Comparison of ENCODE assay signal across 8 cellular contexts in the genomic region with DNA sequence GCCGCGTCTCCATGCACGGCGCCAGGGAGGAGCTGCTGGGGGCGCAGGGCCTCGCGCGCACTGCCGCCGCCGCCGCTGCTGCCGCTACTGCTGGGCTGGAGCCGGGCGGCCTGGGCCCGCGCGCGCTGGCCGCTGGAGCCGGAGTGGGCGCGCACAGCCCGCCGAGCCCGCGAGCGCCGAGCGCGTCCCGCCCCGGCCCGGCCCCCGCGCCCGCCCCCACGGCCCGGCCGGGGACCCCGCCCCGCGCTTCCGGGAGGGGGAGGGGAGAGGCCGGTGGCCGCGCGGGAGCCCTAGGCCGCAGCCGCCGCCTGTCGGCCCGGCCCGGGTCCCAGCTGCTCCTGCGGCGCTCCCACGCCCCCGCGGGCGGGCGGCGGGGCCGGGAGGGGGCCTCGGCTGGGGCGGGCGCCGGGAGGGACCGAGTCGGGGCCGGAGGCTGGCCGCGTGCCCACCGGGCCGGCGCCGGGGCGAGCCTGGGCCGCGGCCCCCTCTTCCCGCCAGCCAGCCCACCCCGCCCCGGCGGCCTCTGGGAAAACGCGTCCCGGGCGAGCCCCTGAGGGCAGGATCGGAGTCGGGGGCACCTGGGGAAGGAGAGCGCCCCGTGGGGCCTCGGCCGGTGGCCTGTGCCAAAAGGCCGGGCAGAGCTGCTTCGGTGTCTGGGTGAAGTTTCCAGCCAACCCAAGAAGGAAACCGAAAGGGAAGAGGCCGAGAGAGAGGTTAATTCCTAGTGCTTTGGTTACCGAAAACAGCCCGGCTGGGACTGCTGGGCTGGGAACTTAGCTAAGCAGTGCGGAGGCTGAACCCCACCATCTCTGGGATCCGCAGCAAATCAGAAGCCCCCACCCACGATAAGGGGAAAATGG. TPM values are rescaled to one million over a fixed set of nuclear protein-coding genes. Genes with fewer than 3 reads are reported as not detected.
DNase-seq lines count a peak whose midpoint lies in the region; ATAC-seq and TF ChIP-seq lines count a peak whose summit lies in the region.

A gene (minus strand): TSS at position 145 of the 860 bp plus-strand sequence. CDS start 321 bp downstream, outside the sequence.

- peaks cover 38% of the 10 kb centered on the region for H3K4me1 ChIP-seq in CD8-positive, alpha-beta T cell (ENCODE audit: insufficient read depth, low read length)
- H3K4me1 ChIP-seq in PC-9 (replicated peaks; ENCODE audit: insufficient read depth), result peaks cover 49% of the 10 kb centered on the region

- H3K4me1 Mint-ChIP-seq in CD8-positive, alpha-beta T cell (ENCODE audit: low read depth), result peaks cover 37% of the 10 kb centered on the region
- H3K4me1 Mint-ChIP-seq in naive thymus-derived CD8-positive, alpha-beta T cell, result peaks cover 15 to 55% (median 40%) of the 10 kb centered on the region in 4 donors

- H3K9me3 ChIP-seq in CD8-positive, alpha-beta T cell (ENCODE audit: low read length), result no peaks in the 10 kb centered on the region
- no peaks in the 10 kb centered on the region for H3K9me3 ChIP-seq in PC-9 (ENCODE audit: insufficient read depth, low read depth)

- H3K27ac Mint-ChIP-seq in CD8-positive, alpha-beta T cell, result peak within 1 kb of the TSS; percentile 94
- peak within 1 kb of the TSS; percentile 90 to 96 (median 95) for H3K27ac Mint-ChIP-seq in naive thymus-derived CD8-positive, alpha-beta T cell

- no peaks in the 10 kb centered on the region for H3K36me3 ChIP-seq in CD8-positive, alpha-beta T cell (ENCODE audit: insufficient read depth, low read length)
- 0 out of 2 replicates have a peak, but pooled peaks cover 3% of the 10 kb centered on the region for H3K36me3 ChIP-seq in PC-9 (ENCODE audit: low read depth)

- H3K4me3 ChIP-seq in CD8-positive, alpha-beta T cell (ENCODE audit: low read depth, low read length), result peak within 1 kb of the TSS; percentile 64
- peak within 1 kb of the TSS; percentile 98 for H3K4me3 ChIP-seq in PC-9
- peak within 1 kb of the TSS; percentile 81 for H3K4me3 ChIP-seq in fibroblast of mammary gland (ENCODE audit: control insufficient read depth, low read depth, low read length)

- H3K27me3 ChIP-seq in CD8-positive, alpha-beta T cell (ENCODE audit: insufficient read depth, low read length), result no peaks in the 10 kb centered on the region
- H3K27me3 ChIP-seq in PC-9 (ENCODE audit: insufficient read depth, low read depth), result no peaks in the 10 kb centered on the region

- intact Hi-C loops in CD8-positive, alpha-beta T cell (cut with DNase I, micrococcal nuclease), result loop anchor here (5.0 to 10.0 kb wide), 8 partner anchors 35 to 1352 kb away; a partner anchor contains a TSS
- intact Hi-C loops in PC-9 (cut with micrococcal nuclease; ENCODE audit: unreplicated experiment), result loop anchor here (1.0 kb wide), 2 partner anchors 73 to 96 kb away; no protein-coding TSS in a partner anchor

- H3K36me3 Mint-ChIP-seq in CD8-positive, alpha-beta T cell, result peaks cover 4% of the 10 kb centered on the region
- no peaks in the 10 kb centered on the region for H3K36me3 Mint-ChIP-seq in naive thymus-derived CD8-positive, alpha-beta T cell

- peaks cover 38% of the 10 kb centered on the region for H4K20me1 ChIP-seq in PC-9 (ENCODE audit: insufficient read depth)

- H3K9me3 Mint-ChIP-seq in CD8-positive, alpha-beta T cell, result no peaks in the 10 kb centered on the region
- no peaks in the 10 kb centered on the region for H3K9me3 Mint-ChIP-seq in naive thymus-derived CD8-positive, alpha-beta T cell

- no peak for TF ChIP-seq CTCF in CD8-positive, alpha-beta T cell (IDR thresholded peaks at IDR 0.05)
- TF ChIP-seq CTCF in PC-9 (conservative IDR thresholded peaks at IDR 0.05) (no peak), fibroblast of mammary gland (conservative IDR thresholded peaks at IDR 0.05; ENCODE audit: control insufficient read depth, insufficient read depth, low read depth, low read length) (no peak)

- peak in 6 of 7 experiments; percentile 32 to 76 (median 50) for DNase-seq in CD8-positive, alpha-beta T cell
- DNase-seq in GM19238 (ENCODE audit: insufficient read length, low spot score), result peak; percentile 85
- DNase-seq in PC-9, result peak; percentile 45 to 80
- peak; percentile 56 for DNase-seq in activated T-helper 9 cell treated with anti-CD3 and anti-CD28 coated beads, Interleukin-2, amount 50 U/mL, for 16 hours (ENCODE audit: low read depth)
- peak; percentile 74 for DNase-seq in fibroblast of mammary gland (ENCODE audit: low read depth)
- DNase-seq in naive thymus-derived CD8-positive, alpha-beta T cell, result peak in 9 of 10 donors; percentile 16 to 66 (median 51)

- peak; percentile 55 for ATAC-seq in CD8-positive, alpha-beta T cell
- ATAC-seq in HG03354 (IDR thresholded peaks at IDR 0.05; ENCODE audit: poor library complexity, severe bottlenecking, unreplicated experiment), result peak; percentile 75
- peak; percentile 44 to 63 for ATAC-seq in naive thymus-derived CD8-positive, alpha-beta T cell

- H3F3A ChIP-seq in PC-9 (ENCODE audit: insufficient read depth, low read depth), result peaks cover 30% of the 10 kb centered on the region

- H3K79me2 ChIP-seq in PC-9 (ENCODE audit: low read depth), result peaks cover 59% of the 10 kb centered on the region

- H3K4me3 Mint-ChIP-seq in CD8-positive, alpha-beta T cell, result peak within 1 kb of the TSS; percentile 92
- H3K4me3 Mint-ChIP-seq in naive thymus-derived CD8-positive, alpha-beta T cell, result peak within 1 kb of the TSS; percentile 80 to 96 (median 90)

- no peaks in the 10 kb centered on the region for H3K9me2 ChIP-seq in PC-9 (ENCODE audit: insufficient read depth)

- H3K27me3 Mint-ChIP-seq in CD8-positive, alpha-beta T cell (ENCODE audit: low read depth), result no peaks in the 10 kb centered on the region
- no peaks in the 10 kb centered on the region for H3K27me3 Mint-ChIP-seq in naive thymus-derived CD8-positive, alpha-beta T cell

- peak within 1 kb of the TSS; percentile 63 for H2AFZ ChIP-seq in PC-9

- no TSS peak for BruUV-seq in PC-9 (replicated peaks; lab: Mats Ljungman, UMichigan)

- H3K27ac ChIP-seq in CD8-positive, alpha-beta T cell (ENCODE audit: low read depth, low read length), result peak within 1 kb of the TSS; percentile 64
- H3K27ac ChIP-seq in PC-9 (peak within 1 kb of the TSS; percentile 93), temporal lobe (ENCODE audit: low read depth, low read length) (peak within 1 kb of the TSS; percentile 78)

- peak within 1 kb of the TSS; percentile 88 for H3K4me2 ChIP-seq in PC-9

- CTCF ChIA-PET in CD8-positive, alpha-beta T cell (lab: Charles Lee), result interaction anchor here (0.7 to 1.1 kb wide), 3 partner anchors 12 to 132 kb away, joined by 3 to 4 read pairs (median 3); no protein-coding TSS in a partner anchor
- CTCF ChIA-PET in PC-9 (lab: Charles Lee), result interaction anchor here (0.6 kb wide), 1 partner anchor 66 kb away, joined by 8 read pairs; no protein-coding TSS in a partner anchor

- POLR2A ChIA-PET in CD8-positive, alpha-beta T cell (lab: Charles Lee), result interaction anchor here (1.2 to 3.1 kb wide), 3 partner anchors 14 to 132 kb away, joined by 4 to 9 read pairs (median 4); no protein-coding TSS in a partner anchor
- POLR2A ChIA-PET in PC-9 (lab: Charles Lee; ENCODE audit: unreplicated experiment), result no interaction called here
- POLR2A ChIA-PET in naive thymus-derived CD8-positive, alpha-beta T cell (lab: Charles Lee), result interaction anchor here (0.9 to 3.5 kb wide), 6 partner anchors 10 to 132 kb away, joined by 4 to 35 read pairs (median 8); no protein-coding TSS in a partner anchor

RNA-seq across cellular contexts. Expression of the gene that starts here (rescaled TPM):
- total RNA-seq in CD8-positive, alpha-beta T cell, result 10 to 100 TPM; 69.9 to 71.5 TPM
- 134 and 139 TPM in 2 replicates for total RNA-seq in PC-9 (2021)
- 100 to 1,000 TPM; 110 to 121 TPM for total RNA-seq in naive thymus-derived CD8-positive, alpha-beta T cell
- 10 to 100 TPM; 22.7 to 66.6 (median 37.3) TPM for polyA plus RNA-seq in naive thymus-derived CD8-positive, alpha-beta T cell
- 29.0 TPM for total RNA-seq in temporal lobe

Comparison
In these comparisons a context has a peak if more than half of its experiments do, and no peak if none do; other contexts are left out.
1. Peak in every context shown above with its lines: DNase-seq, ATAC-seq, H3K4me3 ChIP-seq and H3K27ac ChIP-seq.